Comparison of ENCODE assay signal across 23 cellular contexts in genomic region chr22:30926706-30927105, GRCh38.
"Had no signal": no experiment of that assay in that cellular context is flagged by ENCODE, and none has a peak within 500 bp of the region (broad histone marks: within the 10 kb centered on the region; RNA-seq: fewer than 3 reads in every experiment).

No MANE protein-coding gene starts in this region.

- H3K4me1 ChIP-seq: breast epithelium, colonic mucosa, thyroid gland had no signal

- H3K27me3 ChIP-seq: breast epithelium, colonic mucosa, dorsolateral prefrontal cortex, esophagus muscularis mucosa, gastrocnemius medialis, thyroid gland had no signal

- H3K9me3 ChIP-seq: breast epithelium, colonic mucosa, esophagus muscularis mucosa, gastrocnemius medialis, SK-N-SH, thyroid gland had no signal

- DNase-seq: activated CD4-positive, CD25-positive, alpha-beta regulatory T cell treated with anti-CD3 and anti-CD28 coated beads, Interleukin-2, amount 50 U/mL, for 72 hours; activated gamma-delta T cell treated with Interleukin-2 at 50 U/mL for 16 hours; activated naive CD8-positive, alpha-beta T cell treated with anti-CD3 and anti-CD28 coated beads, Interleukin-2, amount 10 ng/mL, durations not matched to agents 7 days and 5 days; amniotic stem cell; colonic mucosa; effector memory CD8-positive, alpha-beta T cell; gastrocnemius medialis; hippocampal formation; left cardiac atrium; occipital lobe; SK-N-SH; stimulated activated CD4-positive, alpha-beta T cell treated with anti-CD3 and anti-CD28 coated beads, Interleukin-15, amount 100 ng/mL, for 24 hours; stimulated activated naive CD4-positive, alpha-beta T cell; thyroid gland; WERI-Rb-1 had no signal

- H3K27ac ChIP-seq: breast epithelium, colonic mucosa, dorsolateral prefrontal cortex, esophagus muscularis mucosa, gastrocnemius medialis, thyroid gland, WERI-Rb-1 had no signal

- ATAC-seq: effector memory CD8-positive, alpha-beta T cell; gastrocnemius medialis; left cardiac atrium; sciatic nerve had no signal

- H3K4me3 Mint-ChIP-seq: activated naive CD8-positive, alpha-beta T cell treated with anti-CD3 and anti-CD28 coated beads, Interleukin-2, amount 10 ng/mL, durations not matched to agents 7 days and 5 days; activated T-helper 1 cell treated with anti-CD3 and anti-CD28 coated beads, Interleukin-12 subunit alpha, Interleukin-12 subunit beta, Interleukin-2, Interleukin-4 antibody, amounts not matched to agents 30 ng/mL and 10 ng/mL and 1 ng/mL, durations not matched to agents 14 hours and 24 hours and 36 hours; effector memory CD8-positive, alpha-beta T cell; memory B cell; T-helper 2 cell treated with Interferon-gamma antibody and Interleukin-4, amounts not matched to agents 5 μg/mL and 100 μg/mL, for 36 hours had no signal

- H3K27ac Mint-ChIP-seq: activated naive CD8-positive, alpha-beta T cell treated with anti-CD3 and anti-CD28 coated beads, Interleukin-2, amount 10 ng/mL, durations not matched to agents 7 days and 5 days; T-helper 2 cell treated with Interferon-gamma antibody and Interleukin-4, amounts not matched to agents 5 μg/mL and 100 μg/mL, for 36 hours had no signal

- H3K27me3 Mint-ChIP-seq: activated naive CD8-positive, alpha-beta T cell treated with anti-CD3 and anti-CD28 coated beads, Interleukin-2, amount 10 ng/mL, durations not matched to agents 7 days and 5 days; effector memory CD8-positive, alpha-beta T cell; memory B cell had no signal

- H3K4me3 ChIP-seq: breast epithelium, colonic mucosa, dorsolateral prefrontal cortex, esophagus muscularis mucosa, gastrocnemius medialis, smooth muscle cell, thyroid gland had no signal

- H3K9me3 Mint-ChIP-seq: activated naive CD8-positive, alpha-beta T cell treated with anti-CD3 and anti-CD28 coated beads, Interleukin-2, amount 10 ng/mL, durations not matched to agents 7 days and 5 days; activated T-helper 1 cell treated with anti-CD3 and anti-CD28 coated beads, Interleukin-12 subunit alpha, Interleukin-12 subunit beta, Interleukin-2, Interleukin-4 antibody, amounts not matched to agents 30 ng/mL and 10 ng/mL and 1 ng/mL, durations not matched to agents 14 hours and 24 hours and 36 hours; effector memory CD8-positive, alpha-beta T cell; memory B cell; T-helper 2 cell treated with Interferon-gamma antibody and Interleukin-4, amounts not matched to agents 5 μg/mL and 100 μg/mL, for 36 hours had no signal
